In the genomic region with DNA sequence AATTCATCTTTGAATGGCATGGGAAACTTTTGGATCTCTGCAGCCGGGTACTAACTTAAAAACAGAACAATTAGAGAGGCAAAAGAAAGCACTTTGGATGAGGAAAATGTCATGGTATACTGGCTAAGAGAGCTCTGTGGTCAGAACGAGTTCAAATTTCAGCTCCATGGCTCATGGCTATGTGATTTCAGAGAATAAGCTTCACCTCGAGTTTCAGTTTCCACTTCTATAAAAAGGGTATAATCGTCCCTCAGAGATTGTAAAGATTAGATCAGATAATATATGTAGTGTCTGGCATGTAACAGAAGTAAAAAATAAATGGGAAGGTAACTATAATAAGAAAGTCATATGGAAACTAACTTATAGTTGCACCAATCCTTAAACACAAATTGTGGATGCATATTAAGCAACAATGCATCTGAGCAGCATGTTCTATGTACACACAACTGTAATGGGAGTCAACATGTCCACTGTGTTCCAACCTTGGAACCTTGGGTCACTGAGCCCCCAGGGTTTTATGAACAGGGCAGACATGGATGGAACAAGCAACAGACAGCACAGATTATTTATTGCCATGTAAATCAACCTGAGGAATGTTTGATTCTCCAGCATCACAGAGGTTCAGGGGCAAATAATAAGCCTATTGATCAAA, we compare ENCODE assay signal across 8 cellular contexts.
A peak's percentile ranks its signal among the peaks of the same experiment; 100 is the strongest.
DNase-seq lines count a peak whose midpoint lies in the region; ATAC-seq, FAIRE-seq and TF ChIP-seq lines count a peak whose summit lies in the region.
"Had no signal": no experiment of that assay in that cellular context is flagged by ENCODE, and none has a peak within 500 bp of the region (broad histone marks: within the 10 kb centered on the region; RNA-seq: fewer than 3 reads in every experiment).

No MANE protein-coding gene starts in this region.

- intact Hi-C loops in GM12878 (cut with micrococcal nuclease; ENCODE audit: unreplicated experiment), result loop anchor here (5.0 kb wide), 1 partner anchor 141 kb away; no protein-coding TSS in a partner anchor
- intact Hi-C loops in kidney (cut with DNase I), result no loop called here

- no peak for TF ChIP-seq CTCF in GM12865 (IDR thresholded peaks at IDR 0.05; ENCODE audit: insufficient read depth, low read depth, low read length, missing control alignments)
- TF ChIP-seq CTCF in GM12878 (IDR thresholded peaks at IDR 0.05 in 2 of 3, conservative IDR thresholded peaks at IDR 0.05 in 1 of 3; ENCODE audit: control insufficient read depth in 2 of 3, extremely low read depth in 1 of 3, insufficient read depth in 1 of 3, low read depth in 3 of 3, low read length in 3 of 3), result no peak
- no peak for TF ChIP-seq CTCF in kidney (IDR thresholded peaks at IDR 0.05; ENCODE audit: borderline replicate concordance, extremely low read depth, insufficient read depth)

- POLR2A ChIA-PET in GM12878 (lab: Charles Lee), result interaction anchor here (0.5 to 1.2 kb wide), 6 partner anchors 13 to 994 kb away, joined by 3 to 8 read pairs (median 4); partner anchors contain the start of gene MAPKAP1

- peak; percentile 54 for FAIRE-seq in GM12878 (lab: Jason Lieb, UNC)
- FAIRE-seq in kidney (lab: Jason Lieb, UNC), result no peak

- peak overlapping the region; percentile 82 for H3K4me2 ChIP-seq in GM12878 (ENCODE audit: control insufficient read depth, insufficient read depth)

- TF ChIP-seq POLR2A in GM12878 (IDR thresholded peaks at IDR 0.05; ENCODE audit: low read depth, low read length), result no peak

- TF ChIP-seq EP300 in GM12878 (IDR thresholded peaks at IDR 0.05; ENCODE audit: borderline replicate concordance in 1 of 2, control insufficient read depth in 1 of 2, low read depth in 2 of 2, low read length in 2 of 2), result no peak

- WGBS in GM12878 (ENCODE audit: insufficient coverage, insufficient replicate concordance, low lambda C conversion rate, missing lambda C conversion rate), result 0% methylated on average over 4 of the region's 4 CpGs

- H3K4me3 ChIP-seq in GM12865 (ENCODE audit: low read depth, low read length), result peak overlapping the region; percentile 25; the same call in 1 of the 2 replicates
- peak overlapping the region; percentile 7; the same call in 1 of the 2 replicates for H3K4me3 ChIP-seq in GM12878
- H3K4me3 ChIP-seq in HAP-1, result no peak overlapping the region
- H3K4me3 ChIP-seq in kidney (ENCODE audit: low read length in 2 of 2), result no peak overlapping the region

- H3K9ac ChIP-seq in GM12878 (ENCODE audit: control insufficient read depth, insufficient read depth, low read length) (no peak overlapping the region; the same call in 1 of the 2 replicates), kidney (ENCODE audit: low read length in 2 of 2) (no peak overlapping the region)

- H3K9me3 ChIP-seq in GM12878 (replicated peaks; ENCODE audit: control insufficient read depth, insufficient read depth, low read length), result no peaks in the 10 kb centered on the region
- no peaks in the 10 kb centered on the region for H3K9me3 ChIP-seq in HAP-1
- no peaks in the 10 kb centered on the region for H3K9me3 ChIP-seq in kidney (ENCODE audit: control insufficient read depth in 1 of 2, low read length in 2 of 2)

- no TSS peak for BruUV-seq in GM12878 (replicated peaks; lab: Mats Ljungman, UMichigan)

- TF ChIP-seq RAD21 in GM12878 (IDR thresholded peaks at IDR 0.05; ENCODE audit: insufficient read depth, low read depth, low read length), result no peak

- RAD21 ChIA-PET in GM12878 (lab: Charles Lee; ENCODE audit: unreplicated experiment), result interaction anchor here (0.5 to 4.8 kb wide), 26 partner anchors 13 to 837 kb away, joined by 3 to 75 read pairs (median 5); partner anchors contain the start of gene MAPKAP1

- H3K4me1 ChIP-seq in GM12878 (ENCODE audit: control insufficient read depth, insufficient read depth, low read length) (peaks cover 28% of the 10 kb centered on the region), HAP-1 (peaks cover 9% of the 10 kb centered on the region), kidney (ENCODE audit: control insufficient read depth in 1 of 2, insufficient read depth in 1 of 2, low read depth in 1 of 2, low read length in 2 of 2) (peaks cover 0 to 8% of the 10 kb centered on the region in 2 donors)

- SMC1A ChIA-PET in GM12878 (lab: Charles Lee; ENCODE audit: uncharacterized antibody, unreplicated experiment), result interaction anchor here (0.7 to 7.4 kb wide), 40 partner anchors 8 to 930 kb away, joined by 3 to 93 read pairs (median 4); partner anchors contain the start of gene MAPKAP1

- H3K36me3 ChIP-seq in GM12878 (ENCODE audit: control insufficient read depth in 2 of 2, insufficient read depth in 2 of 2, low read length in 1 of 2) (peaks cover 0 to 19% of the 10 kb centered on the region in 2 experiments; a peak in 3 of 4 replicates), HAP-1 (replicated peaks) (no peaks in the 10 kb centered on the region), kidney (ENCODE audit: control insufficient read depth in 1 of 2, insufficient read depth in 2 of 2, low read length in 2 of 2) (no peaks in the 10 kb centered on the region)

- peaks cover 21% of the 10 kb centered on the region for H3K79me2 ChIP-seq in GM12878 (ENCODE audit: control insufficient read depth, insufficient read depth, low read length)

- H3K27ac ChIP-seq in GM12878 (ENCODE audit: control insufficient read depth, insufficient read depth) (peak overlapping the region; percentile 80), kidney (ENCODE audit: low read depth in 2 of 2, low read length in 2 of 2) (no peak overlapping the region)

- H3K27me3 ChIP-seq in GM12878 (replicated peaks in 1 of 2; ENCODE audit: control insufficient read depth in 2 of 2, insufficient read depth in 2 of 2, low read length in 1 of 2) (no peaks in the 10 kb centered on the region), HAP-1 (ENCODE audit: low read depth) (no peaks in the 10 kb centered on the region)

- in situ Hi-C loops in GM12878 (cut with MboI), result no loop called here
- in situ Hi-C loops in HAP-1 (cut with MboI; ENCODE audit: low sequenced_read_pairs), result no loop called here

- ATAC-seq in HG03469 (IDR thresholded peaks at IDR 0.05; ENCODE audit: unreplicated experiment) (peak; percentile 58), GM12878 (peak; percentile 87), left lobe of liver (no peak)

- DNase-seq in GM12865 (ENCODE audit: low read depth) (peak; percentile 56), GM19240 (ENCODE audit: insufficient read length, low spot score) (peak; percentile 32), GM12878 (ENCODE audit: low read depth, low spot score) (peak; percentile 44), left lobe of liver (ENCODE audit: low spot score) (no peak), HAP-1 (ENCODE audit: low spot score in 2 of 2) (no peak), kidney (no peak)
- DNase-seq: DMS53 had no signal

- H4K20me1 ChIP-seq in GM12878 (ENCODE audit: control insufficient read depth, insufficient read depth), result no peaks in the 10 kb centered on the region

- H2AFZ ChIP-seq in GM12878 (ENCODE audit: control insufficient read depth, low read depth, low read length), result no peak overlapping the region

- CTCF ChIA-PET in GM12878 (lab: Yijun Ruan, JAX), result interaction anchor here (0.6 to 4.8 kb wide), 23 partner anchors 8 to 930 kb away, joined by 3 to 27 read pairs (median 5); no protein-coding TSS in a partner anchor

TF ChIP-seq in GM12878, 131 proteins besides CTCF, POLR2A, EP300 and RAD21 (continues in another document):
- TF ChIP-seq ZNF207 (IDR thresholded peaks at IDR 0.05; ENCODE audit: borderline replicate concordance) (no peak), CBFB (IDR thresholded peaks at IDR 0.05; ENCODE audit: low read depth) (no peak), KAT2A (conservative IDR thresholded peaks at IDR 0.05; ENCODE audit: control insufficient read depth, low read depth, low read length) (no peak), ELK1 (IDR thresholded peaks at IDR 0.05; ENCODE audit: low read depth, low read length) (no peak), NFXL1 (IDR thresholded peaks at IDR 0.05; ENCODE audit: borderline replicate concordance) (no peak), NR2F1 (conservative IDR thresholded peaks at IDR 0.05) (0 out of 2 replicates have a peak, but pooled peaks have one; percentile 14), EED (IDR thresholded peaks at IDR 0.05; ENCODE audit: low read depth) (no peak), TCF12 (IDR thresholded peaks at IDR 0.05; ENCODE audit: low read depth, low read length) (no peak)
- TF ChIP-seq, protein P1, sequence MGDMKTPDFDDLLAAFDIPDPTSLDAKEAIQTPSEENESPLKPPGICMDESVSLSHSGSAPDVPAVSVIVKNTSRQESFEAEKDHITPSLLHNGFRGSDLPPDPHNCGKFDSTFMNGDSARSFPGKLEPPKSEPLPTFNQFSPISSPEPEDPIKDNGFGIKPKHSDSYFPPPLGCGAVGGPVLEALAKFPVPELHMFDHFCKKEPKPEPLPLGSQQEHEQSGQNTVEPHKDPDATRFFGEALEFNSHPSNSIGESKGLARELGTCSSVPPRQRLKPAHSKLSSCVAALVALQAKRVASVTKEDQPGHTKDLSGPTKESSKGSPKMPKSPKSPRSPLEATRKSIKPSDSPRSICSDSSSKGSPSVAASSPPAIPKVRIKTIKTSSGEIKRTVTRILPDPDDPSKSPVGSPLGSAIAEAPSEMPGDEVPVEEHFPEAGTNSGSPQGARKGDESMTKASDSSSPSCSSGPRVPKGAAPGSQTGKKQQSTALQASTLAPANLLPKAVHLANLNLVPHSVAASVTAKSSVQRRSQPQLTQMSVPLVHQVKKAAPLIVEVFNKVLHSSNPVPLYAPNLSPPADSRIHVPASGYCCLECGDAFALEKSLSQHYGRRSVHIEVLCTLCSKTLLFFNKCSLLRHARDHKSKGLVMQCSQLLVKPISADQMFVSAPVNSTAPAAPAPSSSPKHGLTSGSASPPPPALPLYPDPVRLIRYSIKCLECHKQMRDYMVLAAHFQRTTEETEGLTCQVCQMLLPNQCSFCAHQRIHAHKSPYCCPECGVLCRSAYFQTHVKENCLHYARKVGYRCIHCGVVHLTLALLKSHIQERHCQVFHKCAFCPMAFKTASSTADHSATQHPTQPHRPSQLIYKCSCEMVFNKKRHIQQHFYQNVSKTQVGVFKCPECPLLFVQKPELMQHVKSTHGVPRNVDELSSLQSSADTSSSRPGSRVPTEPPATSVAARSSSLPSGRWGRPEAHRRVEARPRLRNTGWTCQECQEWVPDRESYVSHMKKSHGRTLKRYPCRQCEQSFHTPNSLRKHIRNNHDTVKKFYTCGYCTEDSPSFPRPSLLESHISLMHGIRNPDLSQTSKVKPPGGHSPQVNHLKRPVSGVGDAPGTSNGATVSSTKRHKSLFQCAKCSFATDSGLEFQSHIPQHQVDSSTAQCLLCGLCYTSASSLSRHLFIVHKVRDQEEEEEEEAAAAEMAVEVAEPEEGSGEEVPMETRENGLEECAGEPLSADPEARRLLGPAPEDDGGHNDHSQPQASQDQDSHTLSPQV (IDR thresholded peaks at IDR 0.05), result no peak

Comparison
In these comparisons a context has a peak if more than half of its experiments do, and no peak if none do; other contexts are left out.
1. DNase-seq: peak in GM12865 (single experiment), GM19240 (single experiment) and GM12878 (single experiment); none in left lobe of liver (single experiment), HAP-1 (0 of 2) and kidney (single experiment).
2. H3K4me3 ChIP-seq: peak in GM12865 (single experiment) and GM12878 (single experiment); none in HAP-1 (single experiment) and kidney (0 of 2).